ENCODE assay signal across 8 cellular contexts in the genomic region with DNA sequence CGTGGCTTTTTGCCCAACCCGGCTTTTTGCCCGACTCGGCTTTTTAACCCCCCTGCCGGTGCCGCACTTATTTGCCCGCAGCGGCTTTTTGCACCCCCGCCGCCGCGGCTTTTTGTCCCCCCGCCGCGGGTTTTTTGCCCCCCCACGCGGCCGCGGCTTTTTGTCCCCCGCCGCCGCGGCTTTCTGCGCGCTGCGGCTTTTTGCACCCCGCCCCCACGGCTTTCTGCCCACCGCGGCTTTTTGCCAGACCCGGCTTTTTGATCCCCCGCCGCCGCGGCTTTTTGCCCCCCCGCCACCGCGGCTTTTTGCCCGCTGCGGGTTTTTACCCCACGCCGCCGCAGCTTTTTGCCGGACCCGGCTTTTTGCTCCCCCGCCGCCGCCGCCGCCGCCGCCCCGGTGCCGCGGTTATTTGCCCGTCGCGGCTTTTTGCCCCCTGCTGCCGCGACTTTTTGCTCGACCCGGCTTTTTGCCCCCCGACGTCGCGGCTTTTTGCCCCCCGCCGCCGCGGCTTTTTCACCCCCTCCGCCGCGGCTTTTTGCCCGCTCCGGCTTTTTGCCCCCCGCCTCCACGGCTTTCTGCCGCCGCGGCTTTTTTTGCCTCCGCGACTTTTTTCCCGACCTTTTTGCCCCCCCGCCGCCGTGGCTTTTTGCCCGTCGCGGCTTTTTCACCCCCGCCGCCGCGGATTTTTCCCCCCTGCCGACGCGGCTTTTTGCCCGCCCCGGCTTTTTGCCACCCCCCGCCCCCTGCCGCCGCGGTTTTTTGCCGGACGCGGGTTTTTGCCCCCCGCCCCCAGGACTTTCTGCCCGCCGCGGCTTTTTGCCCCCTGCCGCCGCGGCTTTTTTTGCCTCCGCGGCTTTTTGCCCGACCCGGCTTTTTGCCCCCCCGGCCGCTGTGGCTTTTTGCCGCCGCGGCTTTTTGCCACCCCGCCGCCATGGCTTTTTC.
DNase-seq lines count a peak whose midpoint lies in the region; ATAC-seq and TF ChIP-seq lines count a peak whose summit lies in the region.

No MANE protein-coding gene starts in this region.

- ATAC-seq in Right ventricle myocardium inferior (no peak), gastrocnemius medialis (no peak), GM19467 (IDR thresholded peaks at IDR 0.05; ENCODE audit: unreplicated experiment) (no peak), HG03354 (IDR thresholded peaks at IDR 0.05; ENCODE audit: poor library complexity, severe bottlenecking, unreplicated experiment) (no peak), HG02678 (IDR thresholded peaks at IDR 0.05; ENCODE audit: unreplicated experiment) (no peak)

- intact Hi-C loops in Right ventricle myocardium inferior (cut with DNase I) (no loop called here), gastrocnemius medialis (cut with DNase I; ENCODE audit: low total_unique reads) (no loop called here)

- peak overlapping the region; percentile 47 to 96 (median 62) for H3K4me3 ChIP-seq in gastrocnemius medialis

- in situ Hi-C loops in gastrocnemius medialis (cut with MboI; ENCODE audit: low sequenced_read_pairs in 4 of 4), result no loop called here

- H3K27me3 ChIP-seq in gastrocnemius medialis, result peaks cover 29 to 48% (median 38%) of the 10 kb centered on the region in 3 donors

- TF ChIP-seq POLR2A in gastrocnemius medialis (IDR thresholded peaks at IDR 0.05), result no peak

- H3K4me1 ChIP-seq in gastrocnemius medialis, result peaks cover 5 to 22% of the 10 kb centered on the region in 2 donors

- DNase-seq in GM10266 (ENCODE audit: extremely low spot score), result peak; percentile 44
- peak in 3 of 5 donors; percentile 6 to 31 (median 28) for DNase-seq in T-helper 1 cell
- DNase-seq in Right ventricle myocardium inferior (ENCODE audit: missing footprints), result peak; percentile 64
- DNase-seq in gastrocnemius medialis, result no peak
- DNase-seq in nucleus accumbens (lab: John Stamatoyannopoulos, UW), result no peak

- no peak for TF ChIP-seq CTCF in GM10266 (IDR thresholded peaks at IDR 0.05; ENCODE audit: control insufficient read depth, insufficient read depth, low read depth, missing control alignments)
- TF ChIP-seq CTCF in gastrocnemius medialis (IDR thresholded peaks at IDR 0.05 in 4 of 5, conservative IDR thresholded peaks at IDR 0.05 in 1 of 5), result no peak

- no peaks in the 10 kb centered on the region for H3K9me3 ChIP-seq in gastrocnemius medialis

- no peaks in the 10 kb centered on the region for H3K36me3 ChIP-seq in gastrocnemius medialis

- H3K27ac ChIP-seq in gastrocnemius medialis, result no peak overlapping the region

Comparison
In these comparisons a context has a peak if more than half of its experiments do, and no peak if none do; other contexts are left out.
1. DNase-seq: peak in GM10266 (single experiment), T-helper 1 cell (3 of 5) and Right ventricle myocardium inferior (single experiment); none in gastrocnemius medialis (0 of 2) and nucleus accumbens (0 of 56).